Comparison of ENCODE assay signal across 1 cellular context in the genomic region with DNA sequence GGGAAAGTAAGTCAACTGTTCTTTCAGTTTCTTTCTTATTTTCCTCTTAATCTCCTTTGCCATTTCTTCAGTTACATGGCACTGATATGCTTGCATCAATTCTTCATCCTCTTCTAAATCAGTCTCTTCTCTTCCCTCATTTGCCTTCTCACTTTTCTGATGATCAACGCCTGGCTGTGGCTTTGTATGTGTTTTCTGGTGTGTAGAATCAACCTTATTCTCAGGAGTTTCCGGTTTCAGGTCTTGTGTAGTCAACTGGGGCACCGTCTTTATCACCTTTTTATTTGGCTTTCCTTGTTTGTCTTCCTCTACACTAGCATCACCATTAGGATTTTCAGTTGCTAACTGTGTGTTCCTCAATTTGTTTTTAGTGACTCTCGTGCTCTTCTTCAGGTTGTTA.
A peak's percentile ranks its signal among the peaks of the same experiment; 100 is the strongest.
TF ChIP-seq lines count a peak whose summit lies in the region.

No MANE protein-coding gene starts in this region.

TF ChIP-seq in GM12878, 131 proteins besides CTCF, POLR2A, EP300 and RAD21:
- TF ChIP-seq, protein P1, sequence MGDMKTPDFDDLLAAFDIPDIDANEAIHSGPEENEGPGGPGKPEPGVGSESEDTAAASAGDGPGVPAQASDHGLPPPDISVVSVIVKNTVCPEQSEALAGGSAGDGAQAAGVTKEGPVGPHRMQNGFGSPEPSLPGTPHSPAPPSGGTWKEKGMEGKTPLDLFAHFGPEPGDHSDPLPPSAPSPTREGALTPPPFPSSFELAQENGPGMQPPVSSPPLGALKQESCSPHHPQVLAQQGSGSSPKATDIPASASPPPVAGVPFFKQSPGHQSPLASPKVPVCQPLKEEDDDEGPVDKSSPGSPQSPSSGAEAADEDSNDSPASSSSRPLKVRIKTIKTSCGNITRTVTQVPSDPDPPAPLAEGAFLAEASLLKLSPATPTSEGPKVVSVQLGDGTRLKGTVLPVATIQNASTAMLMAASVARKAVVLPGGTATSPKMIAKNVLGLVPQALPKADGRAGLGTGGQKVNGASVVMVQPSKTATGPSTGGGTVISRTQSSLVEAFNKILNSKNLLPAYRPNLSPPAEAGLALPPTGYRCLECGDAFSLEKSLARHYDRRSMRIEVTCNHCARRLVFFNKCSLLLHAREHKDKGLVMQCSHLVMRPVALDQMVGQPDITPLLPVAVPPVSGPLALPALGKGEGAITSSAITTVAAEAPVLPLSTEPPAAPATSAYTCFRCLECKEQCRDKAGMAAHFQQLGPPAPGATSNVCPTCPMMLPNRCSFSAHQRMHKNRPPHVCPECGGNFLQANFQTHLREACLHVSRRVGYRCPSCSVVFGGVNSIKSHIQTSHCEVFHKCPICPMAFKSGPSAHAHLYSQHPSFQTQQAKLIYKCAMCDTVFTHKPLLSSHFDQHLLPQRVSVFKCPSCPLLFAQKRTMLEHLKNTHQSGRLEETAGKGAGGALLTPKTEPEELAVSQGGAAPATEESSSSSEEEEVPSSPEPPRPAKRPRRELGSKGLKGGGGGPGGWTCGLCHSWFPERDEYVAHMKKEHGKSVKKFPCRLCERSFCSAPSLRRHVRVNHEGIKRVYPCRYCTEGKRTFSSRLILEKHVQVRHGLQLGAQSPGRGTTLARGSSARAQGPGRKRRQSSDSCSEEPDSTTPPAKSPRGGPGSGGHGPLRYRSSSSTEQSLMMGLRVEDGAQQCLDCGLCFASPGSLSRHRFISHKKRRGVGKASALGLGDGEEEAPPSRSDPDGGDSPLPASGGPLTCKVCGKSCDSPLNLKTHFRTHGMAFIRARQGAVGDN (IDR thresholded peaks at IDR 0.05) = no peak
- TF ChIP-seq CBX3 (IDR thresholded peaks at IDR 0.05; ENCODE audit: borderline replicate concordance, low read depth) (no peak), RUNX3 (IDR thresholded peaks at IDR 0.05; ENCODE audit: low read length) (peak; percentile 20; the same call in 1 of the 2 replicates), ETV6 (conservative IDR thresholded peaks at IDR 0.05 in 1 of 2, IDR thresholded peaks at IDR 0.05 in 1 of 2; ENCODE audit: borderline replicate concordance in 1 of 2, low read depth in 1 of 2) (peak in 1 of 2 experiments; percentile 66; a peak in 1 of 4 replicates), IRF5 (IDR thresholded peaks at IDR 0.05; ENCODE audit: borderline replicate concordance) (no peak), PKNOX1 (IDR thresholded peaks at IDR 0.05) (no peak), ZSCAN29 (IDR thresholded peaks at IDR 0.05) (no peak), MYC (IDR thresholded peaks at IDR 0.05; ENCODE audit: insufficient read depth, insufficient read length, insufficient replicate concordance, low read length, severe bottlenecking) (no peak), JUNB (IDR thresholded peaks at IDR 0.05) (no peak), ZNF592 (IDR thresholded peaks at IDR 0.05) (no peak), RELA (IDR thresholded peaks at IDR 0.05; ENCODE audit: borderline replicate concordance, partially characterized antibody) (no peak), ZNF24 (IDR thresholded peaks at IDR 0.05) (no peak)
- TF ChIP-seq, protein P2, sequence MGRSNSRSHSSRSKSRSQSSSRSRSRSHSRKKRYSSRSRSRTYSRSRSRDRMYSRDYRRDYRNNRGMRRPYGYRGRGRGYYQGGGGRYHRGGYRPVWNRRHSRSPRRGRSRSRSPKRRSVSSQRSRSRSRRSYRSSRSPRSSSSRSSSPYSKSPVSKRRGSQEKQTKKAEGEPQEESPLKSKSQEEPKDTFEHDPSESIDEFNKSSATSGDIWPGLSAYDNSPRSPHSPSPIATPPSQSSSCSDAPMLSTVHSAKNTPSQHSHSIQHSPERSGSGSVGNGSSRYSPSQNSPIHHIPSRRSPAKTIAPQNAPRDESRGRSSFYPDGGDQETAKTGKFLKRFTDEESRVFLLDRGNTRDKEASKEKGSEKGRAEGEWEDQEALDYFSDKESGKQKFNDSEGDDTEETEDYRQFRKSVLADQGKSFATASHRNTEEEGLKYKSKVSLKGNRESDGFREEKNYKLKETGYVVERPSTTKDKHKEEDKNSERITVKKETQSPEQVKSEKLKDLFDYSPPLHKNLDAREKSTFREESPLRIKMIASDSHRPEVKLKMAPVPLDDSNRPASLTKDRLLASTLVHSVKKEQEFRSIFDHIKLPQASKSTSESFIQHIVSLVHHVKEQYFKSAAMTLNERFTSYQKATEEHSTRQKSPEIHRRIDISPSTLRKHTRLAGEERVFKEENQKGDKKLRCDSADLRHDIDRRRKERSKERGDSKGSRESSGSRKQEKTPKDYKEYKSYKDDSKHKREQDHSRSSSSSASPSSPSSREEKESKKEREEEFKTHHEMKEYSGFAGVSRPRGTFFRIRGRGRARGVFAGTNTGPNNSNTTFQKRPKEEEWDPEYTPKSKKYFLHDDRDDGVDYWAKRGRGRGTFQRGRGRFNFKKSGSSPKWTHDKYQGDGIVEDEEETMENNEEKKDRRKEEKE (IDR thresholded peaks at IDR 0.05) = no peak
- TF ChIP-seq, protein P3, sequence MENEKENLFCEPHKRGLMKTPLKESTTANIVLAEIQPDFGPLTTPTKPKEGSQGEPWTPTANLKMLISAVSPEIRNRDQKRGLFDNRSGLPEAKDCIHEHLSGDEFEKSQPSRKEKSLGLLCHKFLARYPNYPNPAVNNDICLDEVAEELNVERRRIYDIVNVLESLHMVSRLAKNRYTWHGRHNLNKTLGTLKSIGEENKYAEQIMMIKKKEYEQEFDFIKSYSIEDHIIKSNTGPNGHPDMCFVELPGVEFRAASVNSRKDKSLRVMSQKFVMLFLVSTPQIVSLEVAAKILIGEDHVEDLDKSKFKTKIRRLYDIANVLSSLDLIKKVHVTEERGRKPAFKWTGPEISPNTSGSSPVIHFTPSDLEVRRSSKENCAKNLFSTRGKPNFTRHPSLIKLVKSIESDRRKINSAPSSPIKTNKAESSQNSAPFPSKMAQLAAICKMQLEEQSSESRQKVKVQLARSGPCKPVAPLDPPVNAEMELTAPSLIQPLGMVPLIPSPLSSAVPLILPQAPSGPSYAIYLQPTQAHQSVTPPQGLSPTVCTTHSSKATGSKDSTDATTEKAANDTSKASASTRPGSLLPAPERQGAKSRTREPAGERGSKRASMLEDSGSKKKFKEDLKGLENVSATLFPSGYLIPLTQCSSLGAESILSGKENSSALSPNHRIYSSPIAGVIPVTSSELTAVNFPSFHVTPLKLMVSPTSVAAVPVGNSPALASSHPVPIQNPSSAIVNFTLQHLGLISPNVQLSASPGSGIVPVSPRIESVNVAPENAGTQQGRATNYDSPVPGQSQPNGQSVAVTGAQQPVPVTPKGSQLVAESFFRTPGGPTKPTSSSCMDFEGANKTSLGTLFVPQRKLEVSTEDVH (IDR thresholded peaks at IDR 0.05; ENCODE audit: low read depth, partially characterized antibody) = no peak
